In genomic region chr19:19514881-19515763, GRCh38 we compare ENCODE assay signal across 8 cellular contexts. TPM values are rescaled to one million over a fixed set of nuclear protein-coding genes. Genes with fewer than 3 reads are reported as not detected.
A peak's percentile ranks its signal among the peaks of the same experiment; 100 is the strongest.
DNase-seq lines count a peak whose midpoint lies in the region; ATAC-seq and TF ChIP-seq lines count a peak whose summit lies in the region.

Gene TSSK6 (minus strand): TSS chr19:19515548. CDS start chr19:19515427, 121 bp downstream.

- TF ChIP-seq POLR2A in gastrocnemius medialis (IDR thresholded peaks at IDR 0.05) = no peak

- TF ChIP-seq CTCF in VCaP (conservative IDR thresholded peaks at IDR 0.05) (no peak), gastrocnemius medialis (IDR thresholded peaks at IDR 0.05 in 4 of 5, conservative IDR thresholded peaks at IDR 0.05 in 1 of 5) (no peak)

- peak within 1 kb of the TSS; percentile 76 to 94 (median 92) for H3K4me3 ChIP-seq in gastrocnemius medialis

- H3K36me3 ChIP-seq in gastrocnemius medialis = peaks cover 0 to 1% of the 10 kb centered on the region in 2 donors

- no peaks in the 10 kb centered on the region for H3K9me3 ChIP-seq in gastrocnemius medialis

- peaks cover 20 to 34% of the 10 kb centered on the region in 2 donors for H3K4me1 ChIP-seq in gastrocnemius medialis

- DNase-seq in Right ventricle myocardium superior = no peak
- no peak for DNase-seq in gastrocnemius medialis
- DNase-seq in RPMI8226 = no peak
- DNase-seq in GM19240 (ENCODE audit: insufficient read length, low spot score) = no peak
- no peak for DNase-seq in SKM-1 (lab: John Stamatoyannopoulos, UW; ENCODE audit: unreplicated experiment)

- in situ Hi-C loops in gastrocnemius medialis (cut with MboI; ENCODE audit: low sequenced_read_pairs in 4 of 4) = no loop called here

- intact Hi-C loops in Right ventricle myocardium superior (cut with DNase I) = no loop called here
- intact Hi-C loops in gastrocnemius medialis (cut with DNase I; ENCODE audit: low total_unique reads) = no loop called here

- ATAC-seq in GM21515 (IDR thresholded peaks at IDR 0.05; ENCODE audit: unreplicated experiment) (peak; percentile 4), Right ventricle myocardium superior (ENCODE audit: poor library complexity) (peak; percentile 2), gastrocnemius medialis (no peak), GM18868 (IDR thresholded peaks at IDR 0.05; ENCODE audit: unreplicated experiment) (no peak)

- H3K27me3 ChIP-seq in gastrocnemius medialis = no peaks in the 10 kb centered on the region

- H3K27ac ChIP-seq in VCaP = peak within 1 kb of the TSS; percentile 77
- peak within 1 kb of the TSS; percentile 87 to 94 (median 90) for H3K27ac ChIP-seq in gastrocnemius medialis

RNA-seq across cellular contexts. Expression of gene TSSK6, which starts in this region (rescaled TPM):
- total RNA-seq in Right ventricle myocardium superior (0.67 TPM), gastrocnemius medialis (1 to 10 TPM in 1 of 4 donors, under 1 TPM in 1, not detected in 2; 0.80 to 1.7 TPM)

Comparison
In these comparisons a context has a peak if more than half of its experiments do, and no peak if none do; other contexts are left out.
1. Peak in ATAC-seq in Right ventricle myocardium superior; RNA of the gene not detected or under 1 TPM.